ENCODE assay signal across 2 cellular contexts in the genomic region with DNA sequence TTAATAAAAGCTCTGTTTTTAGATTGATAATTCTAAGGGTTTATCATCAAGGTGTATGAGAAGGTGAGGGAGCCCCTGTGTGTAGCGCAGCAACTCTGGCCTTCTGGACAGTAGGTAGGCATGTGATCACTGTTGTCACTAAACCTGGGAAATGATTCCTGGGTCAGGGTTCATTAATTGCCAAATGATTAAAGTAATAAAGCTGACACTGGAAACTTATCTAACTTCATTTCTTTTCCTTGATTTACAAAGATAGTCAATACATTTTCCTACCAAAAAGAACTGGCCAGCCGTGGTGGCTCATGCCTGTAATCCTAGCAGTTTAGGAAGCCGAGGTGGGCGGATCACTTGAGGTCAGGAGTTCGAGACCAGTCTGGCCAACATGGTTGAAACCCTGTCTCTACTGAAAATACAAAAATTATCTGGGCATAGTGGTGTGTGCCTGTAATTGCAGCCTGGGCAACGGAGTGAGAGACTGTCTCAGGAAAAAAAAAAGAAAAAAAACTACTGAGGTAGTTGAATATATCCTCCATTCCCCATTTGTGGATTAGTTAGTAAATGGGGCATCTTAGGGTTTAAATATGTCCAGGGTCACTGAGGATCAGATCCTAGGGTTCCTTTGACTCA.
TF ChIP-seq lines count a peak whose summit lies in the region.

No MANE protein-coding gene starts in this region.

TF ChIP-seq in HepG2, 621 proteins besides CTCF, POLR2A, EP300 and RAD21:
- no peak for TF ChIP-seq ZBTB7B (CRISPR knock-in tag; IDR thresholded peaks at IDR 0.05)
- TF ChIP-seq PRDM4 (CRISPR knock-in tag; IDR thresholded peaks at IDR 0.05; ENCODE audit: borderline replicate concordance) = no peak
- no peak for TF ChIP-seq ZBED4 (CRISPR knock-in tag; IDR thresholded peaks at IDR 0.05; ENCODE audit: borderline replicate concordance)
- TF ChIP-seq ZNF362 (CRISPR knock-in tag; IDR thresholded peaks at IDR 0.05; ENCODE audit: borderline replicate concordance) = no peak
- no peak for TF ChIP-seq HNRNPH1 (optimal IDR thresholded peaks at IDR 0.05; ENCODE audit: low read depth, low read length)

TF ChIP-seq in SK-N-SH, 30 proteins besides CTCF, POLR2A, EP300 and RAD21:
- TF ChIP-seq FOSL2 (IDR thresholded peaks at IDR 0.05; ENCODE audit: borderline replicate concordance, low read depth) = no peak
- no peak for TF ChIP-seq JUND (IDR thresholded peaks at IDR 0.05)
- no peak for TF ChIP-seq RXRA (IDR thresholded peaks at IDR 0.05; ENCODE audit: borderline replicate concordance, low read depth)
- no peak for TF ChIP-seq RCOR1 (IDR thresholded peaks at IDR 0.05; ENCODE audit: low read length)
- TF ChIP-seq EZH2phosphoT487 (IDR thresholded peaks at IDR 0.05; ENCODE audit: borderline replicate concordance, low read depth) = no peak
- TF ChIP-seq, protein P1, sequence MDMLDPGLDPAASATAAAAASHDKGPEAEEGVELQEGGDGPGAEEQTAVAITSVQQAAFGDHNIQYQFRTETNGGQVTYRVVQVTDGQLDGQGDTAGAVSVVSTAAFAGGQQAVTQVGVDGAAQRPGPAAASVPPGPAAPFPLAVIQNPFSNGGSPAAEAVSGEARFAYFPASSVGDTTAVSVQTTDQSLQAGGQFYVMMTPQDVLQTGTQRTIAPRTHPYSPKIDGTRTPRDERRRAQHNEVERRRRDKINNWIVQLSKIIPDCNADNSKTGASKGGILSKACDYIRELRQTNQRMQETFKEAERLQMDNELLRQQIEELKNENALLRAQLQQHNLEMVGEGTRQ (IDR thresholded peaks at IDR 0.05; ENCODE audit: borderline replicate concordance, low read depth, low read length) = no peak
- TF ChIP-seq MXI1 (IDR thresholded peaks at IDR 0.05; ENCODE audit: low read depth, low read length) = no peak
- TF ChIP-seq, protein P2, sequence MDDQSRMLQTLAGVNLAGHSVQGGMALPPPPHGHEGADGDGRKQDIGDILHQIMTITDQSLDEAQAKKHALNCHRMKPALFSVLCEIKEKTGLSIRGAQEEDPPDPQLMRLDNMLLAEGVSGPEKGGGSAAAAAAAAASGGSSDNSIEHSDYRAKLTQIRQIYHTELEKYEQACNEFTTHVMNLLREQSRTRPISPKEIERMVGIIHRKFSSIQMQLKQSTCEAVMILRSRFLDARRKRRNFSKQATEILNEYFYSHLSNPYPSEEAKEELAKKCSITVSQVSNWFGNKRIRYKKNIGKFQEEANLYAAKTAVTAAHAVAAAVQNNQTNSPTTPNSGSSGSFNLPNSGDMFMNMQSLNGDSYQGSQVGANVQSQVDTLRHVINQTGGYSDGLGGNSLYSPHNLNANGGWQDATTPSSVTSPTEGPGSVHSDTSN (IDR thresholded peaks at IDR 0.05) = no peak
- TF ChIP-seq SMC3 (IDR thresholded peaks at IDR 0.05; ENCODE audit: low read depth, low read length) = no peak
- TF ChIP-seq MEF2A (IDR thresholded peaks at IDR 0.05; ENCODE audit: borderline replicate concordance, low read depth) = no peak
